In the genomic region with DNA sequence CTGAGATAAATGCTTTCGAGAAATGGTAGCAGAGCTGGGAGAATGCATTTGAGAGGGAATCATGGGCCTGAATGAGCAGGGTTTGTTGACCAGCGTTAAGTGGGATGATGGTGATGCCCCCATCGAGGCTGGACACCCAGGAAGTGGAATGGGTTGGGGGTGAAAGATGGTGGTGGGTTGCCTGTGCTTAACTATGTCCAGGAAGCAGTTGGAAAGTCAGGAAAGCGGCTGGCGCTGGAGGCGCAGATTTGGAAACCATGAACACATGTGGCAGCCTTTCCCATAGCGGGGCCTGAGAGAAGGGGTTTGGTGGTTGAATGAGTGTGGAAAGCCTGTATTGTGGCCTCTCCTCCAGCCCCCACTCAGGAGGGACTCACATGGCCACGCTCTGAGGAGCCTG, we compare ENCODE assay signal across 17 cellular contexts.
A peak's percentile ranks its signal among the peaks of the same experiment; 100 is the strongest.
DNase-seq lines count a peak whose midpoint lies in the region; ATAC-seq, FAIRE-seq and TF ChIP-seq lines count a peak whose summit lies in the region.
"Had no signal": no experiment of that assay in that cellular context is flagged by ENCODE, and none has a peak within 500 bp of the region (broad histone marks: within the 10 kb centered on the region; RNA-seq: fewer than 3 reads in every experiment).

No MANE protein-coding gene starts in this region.

- no peak overlapping the region for H3K9ac ChIP-seq in neuronal stem cell (ENCODE audit: low read depth, low read length, poor library complexity)
- H3K9ac ChIP-seq in HepG2 (ENCODE audit: insufficient read depth, low read depth, low read length) = no peak overlapping the region

- no peak overlapping the region for H4K8ac ChIP-seq in neuronal stem cell (ENCODE audit: low read depth, low read length)

- FAIRE-seq in HepG2 (lab: Jason Lieb, UNC) = no peak
- FAIRE-seq: kidney had no signal

- H3K27me3 ChIP-seq in CD8-positive, alpha-beta memory T cell (ENCODE audit: insufficient read depth, low read length, poor library complexity, severe bottlenecking) = no peaks in the 10 kb centered on the region
- no peaks in the 10 kb centered on the region for H3K27me3 ChIP-seq in neuronal stem cell (ENCODE audit: control insufficient read depth in 3 of 3, insufficient read depth in 3 of 3, low read depth in 1 of 3, low read length in 3 of 3)
- H3K27me3 ChIP-seq in HepG2 (ENCODE audit: control insufficient read depth in 1 of 2, insufficient read depth in 2 of 2, low read length in 2 of 2) = no peaks in the 10 kb centered on the region
- H3K27me3 ChIP-seq: colonic mucosa had no signal

- no peak for TF ChIP-seq RAD21 in HepG2 (CRISPR knock-in tag; IDR thresholded peaks at IDR 0.05)

- no peak overlapping the region for H3K14ac ChIP-seq in neuronal stem cell (ENCODE audit: low read length)

- no peak for DNase-seq in activated CD4-positive, alpha-beta T cell treated with anti-CD3 and anti-CD28 coated beads for 36 hours
- DNase-seq in activated CD4-positive, alpha-beta T cell treated with anti-CD3 and anti-CD28 coated beads for 48 hours = no peak
- no peak for DNase-seq in CD8-positive, alpha-beta memory T cell
- DNase-seq in activated naive CD4-positive, alpha-beta T cell treated with anti-CD3 and anti-CD28 coated beads, Interleukin-2, amount 50 U/mL, for 72 hours (ENCODE audit: low spot score in 2 of 2) = no peak
- no peak for DNase-seq in neuronal stem cell (ENCODE audit: low spot score)
- no peak for DNase-seq in HepG2 (ENCODE audit: low spot score)
- no peak for DNase-seq in immature natural killer cell
- DNase-seq: amniotic stem cell, colonic mucosa, COR-L47, GF-D8, kidney, NCI-H1436 treated with DMSO at 0.1 percent for 48 hours, NCI-H446 had no signal

- intact Hi-C loops in activated CD4-positive, alpha-beta T cell treated with anti-CD3 and anti-CD28 coated beads for 36 hours (cut with DNase I, micrococcal nuclease) = loop anchor here (2.0 kb wide), 2 partner anchors 25 to 27 kb away; no protein-coding TSS in a partner anchor
- intact Hi-C loops in HepG2 (cut with micrococcal nuclease; ENCODE audit: unreplicated experiment) = no loop called here

- H3K9me3 ChIP-seq in CD8-positive, alpha-beta memory T cell (ENCODE audit: low read length) = no peaks in the 10 kb centered on the region
- H3K9me3 ChIP-seq in neuronal stem cell (replicated peaks in 1 of 2; ENCODE audit: control insufficient read depth in 2 of 2, insufficient read depth in 1 of 2, low read depth in 1 of 2, low read length in 2 of 2) (no peaks in the 10 kb centered on the region), HepG2 (ENCODE audit: low read length) (no peaks in the 10 kb centered on the region)
- H3K9me3 ChIP-seq: colonic mucosa, prostate gland had no signal

- H4K20me1 ChIP-seq in HepG2 (ENCODE audit: insufficient read depth, low read length) = no peaks in the 10 kb centered on the region

- peak overlapping the region; percentile 20 for H2BK5ac ChIP-seq in neuronal stem cell (ENCODE audit: low read length)

- peaks cover 41% of the 10 kb centered on the region for H3K36me3 Mint-ChIP-seq in activated CD4-positive, alpha-beta T cell treated with anti-CD3 and anti-CD28 coated beads for 36 hours (ENCODE audit: low read depth)
- H3K36me3 Mint-ChIP-seq in CD8-positive, alpha-beta memory T cell = peaks cover 0 to 95% (median 19%) of the 10 kb centered on the region in 3 donors
- H3K36me3 Mint-ChIP-seq in activated naive CD4-positive, alpha-beta T cell treated with anti-CD3 and anti-CD28 coated beads, Interleukin-2, amount 50 U/mL, for 72 hours = peaks cover 5 to 62% of the 10 kb centered on the region in 2 donors
- peaks cover 21 to 50% (median 28%) of the 10 kb centered on the region in 3 donors for H3K36me3 Mint-ChIP-seq in immature natural killer cell

- H3K79me2 ChIP-seq in HepG2 (ENCODE audit: insufficient read depth, low read length) = no peaks in the 10 kb centered on the region

- no peak overlapping the region for H3K18ac ChIP-seq in neuronal stem cell (ENCODE audit: low read length)

- H3K27ac ChIP-seq in CD8-positive, alpha-beta memory T cell (ENCODE audit: low read depth, low read length) = no peak overlapping the region
- H3K27ac ChIP-seq in neuronal stem cell (replicated peaks; ENCODE audit: low read length) (no peak overlapping the region), HepG2 (ENCODE audit: extremely low read length, insufficient read depth, low read length) (no peak overlapping the region)
- H3K27ac ChIP-seq: HL-60, prostate gland had no signal

- POLR2A ChIA-PET in activated CD4-positive, alpha-beta T cell treated with anti-CD3 and anti-CD28 coated beads for 36 hours (lab: Charles Lee) = interaction anchor here (0.6 kb wide), 1 partner anchor 824 kb away, joined by 3 read pairs; no protein-coding TSS in a partner anchor
- POLR2A ChIA-PET in CD8-positive, alpha-beta memory T cell (lab: Charles Lee) = no interaction called here
- POLR2A ChIA-PET in HepG2 (lab: Yijun Ruan, JAX) = no interaction called here

- H3K4me2 ChIP-seq in neuronal stem cell (ENCODE audit: insufficient read depth, low read length, poor library complexity, severe bottlenecking) (no peak overlapping the region), HepG2 (ENCODE audit: low read depth, low read length) (no peak overlapping the region)

- no peak for TF ChIP-seq POLR2A in HepG2 (IDR thresholded peaks at IDR 0.05; ENCODE audit: insufficient read depth in 1 of 2, low read depth in 2 of 2, low read length in 2 of 2)

- H3K9me3 Mint-ChIP-seq in activated CD4-positive, alpha-beta T cell treated with anti-CD3 and anti-CD28 coated beads for 36 hours (ENCODE audit: low read depth) = no peaks in the 10 kb centered on the region
- H3K9me3 Mint-ChIP-seq in CD8-positive, alpha-beta memory T cell = no peaks in the 10 kb centered on the region
- no peaks in the 10 kb centered on the region for H3K9me3 Mint-ChIP-seq in activated naive CD4-positive, alpha-beta T cell treated with anti-CD3 and anti-CD28 coated beads, Interleukin-2, amount 50 U/mL, for 72 hours
- H3K9me3 Mint-ChIP-seq in immature natural killer cell = no peaks in the 10 kb centered on the region

- in situ Hi-C loops in HepG2 (cut with HindIII; ENCODE audit: extremely low pct_ligation_motif_present, low pct_unique_long_range_greater_than_20kb) = no loop called here

- H2AK5ac ChIP-seq in neuronal stem cell (ENCODE audit: low read depth, low read length) = no peak overlapping the region

- no peak overlapping the region for H4K91ac ChIP-seq in neuronal stem cell (ENCODE audit: low read depth, low read length, poor library complexity)

- H3K23ac ChIP-seq in neuronal stem cell (ENCODE audit: low read depth, low read length, poor library complexity) = no peak overlapping the region

- BruUV-seq in HepG2 (replicated peaks; lab: Mats Ljungman, UMichigan) = no TSS peak

- H3K4me1 ChIP-seq in CD8-positive, alpha-beta memory T cell (ENCODE audit: insufficient read depth, low read length) = peaks cover 6% of the 10 kb centered on the region
- H3K4me1 ChIP-seq in neuronal stem cell (ENCODE audit: control insufficient read depth in 2 of 2, insufficient read depth in 1 of 2, low read depth in 1 of 2, low read length in 2 of 2) = peaks cover 4 to 13% of the 10 kb centered on the region in 2 donors
- H3K4me1 ChIP-seq in HepG2 (ENCODE audit: insufficient read depth, low read length) = no peaks in the 10 kb centered on the region

- no peak overlapping the region for H2BK120ac ChIP-seq in neuronal stem cell (ENCODE audit: low read depth, low read length)

- peaks cover 28% of the 10 kb centered on the region for H3K36me3 ChIP-seq in CD8-positive, alpha-beta memory T cell (ENCODE audit: insufficient read depth, low read length)
- H3K36me3 ChIP-seq in neuronal stem cell (replicated peaks in 1 of 2; ENCODE audit: control insufficient read depth in 2 of 2, insufficient read depth in 2 of 2, low read length in 2 of 2) (peaks cover 10 to 96% of the 10 kb centered on the region in 2 donors), HepG2 (replicated peaks in 1 of 2; ENCODE audit: control insufficient read depth in 1 of 2, insufficient read depth in 2 of 2, low read length in 2 of 2) (peaks cover 36 to 83% of the 10 kb centered on the region in 2 experiments)
- H3K36me3 ChIP-seq: colonic mucosa, prostate gland had no signal

- H3K27me3 Mint-ChIP-seq in activated CD4-positive, alpha-beta T cell treated with anti-CD3 and anti-CD28 coated beads for 36 hours = no peaks in the 10 kb centered on the region
- no peaks in the 10 kb centered on the region for H3K27me3 Mint-ChIP-seq in CD8-positive, alpha-beta memory T cell
- H3K27me3 Mint-ChIP-seq in immature natural killer cell (ENCODE audit: low read depth in 3 of 3) = peaks cover 2 to 5% (median 3%) of the 10 kb centered on the region in 3 donors

- peaks cover 72% of the 10 kb centered on the region for H3K4me1 Mint-ChIP-seq in activated CD4-positive, alpha-beta T cell treated with anti-CD3 and anti-CD28 coated beads for 36 hours
- H3K4me1 Mint-ChIP-seq in CD8-positive, alpha-beta memory T cell = peaks cover 47 to 65% (median 53%) of the 10 kb centered on the region in 3 donors
- peaks cover 39% of the 10 kb centered on the region in 2 donors for H3K4me1 Mint-ChIP-seq in immature natural killer cell

- no CpG with 5 or more reads among the region's 8 CpGs for WGBS in neuronal stem cell (ENCODE audit: extremely low coverage in 2 of 2, insufficient read length in 2 of 2, insufficient replicate concordance in 1 of 2), 2 donors
- WGBS in HepG2 (ENCODE audit: low lambda C conversion rate) = over 99% methylated on average over 7 of the region's 8 CpGs

- H3K4ac ChIP-seq in neuronal stem cell (ENCODE audit: low read length) = no peak overlapping the region

- H3K79me1 ChIP-seq in neuronal stem cell (ENCODE audit: low read depth, low read length) = peaks cover 2% of the 10 kb centered on the region

- TF ChIP-seq EP300 in HepG2 (IDR thresholded peaks at IDR 0.05; ENCODE audit: low read depth in 2 of 2, low read length in 2 of 2) (no peak), HepG2 (CRISPR knock-in tag; IDR thresholded peaks at IDR 0.05; ENCODE audit: borderline replicate concordance) (no peak)

- no peak for TF ChIP-seq CTCF in HepG2 (CRISPR knock-in tag; IDR thresholded peaks at IDR 0.05)

- H3K4me3 Mint-ChIP-seq in activated CD4-positive, alpha-beta T cell treated with anti-CD3 and anti-CD28 coated beads for 36 hours = no peak overlapping the region
- H3K4me3 Mint-ChIP-seq in CD8-positive, alpha-beta memory T cell = no peak overlapping the region
- H3K4me3 Mint-ChIP-seq in immature natural killer cell = no peak overlapping the region

- no peak overlapping the region for H2AFZ ChIP-seq in neuronal stem cell (ENCODE audit: low read length)
- H2AFZ ChIP-seq in HepG2 (ENCODE audit: low read length) = no peak overlapping the region

- no peak for ATAC-seq in activated CD4-positive, alpha-beta T cell treated with anti-CD3 and anti-CD28 coated beads for 36 hours
- ATAC-seq in activated naive CD4-positive, alpha-beta T cell treated with anti-CD3 and anti-CD28 coated beads, Interleukin-2, amount 50 U/mL, for 72 hours = no peak
- ATAC-seq in HepG2 (no peak), GM18867 (IDR thresholded peaks at IDR 0.05; ENCODE audit: unreplicated experiment) (no peak)

- CTCF ChIA-PET in activated CD4-positive, alpha-beta T cell treated with anti-CD3 and anti-CD28 coated beads for 36 hours (lab: Charles Lee) = no interaction called here
- CTCF ChIA-PET in CD8-positive, alpha-beta memory T cell (lab: Charles Lee) = no interaction called here
- CTCF ChIA-PET in HepG2 (lab: Yijun Ruan, JAX; ENCODE audit: low intra/inter-chr PET ratio, low total read pairs) = no interaction called here

- no peak overlapping the region for H3K4me3 ChIP-seq in CD8-positive, alpha-beta memory T cell (ENCODE audit: low read length)
- H3K4me3 ChIP-seq in neuronal stem cell (ENCODE audit: low read length in 2 of 2) = no peak overlapping the region
- H3K4me3 ChIP-seq in HepG2 (replicated peaks in 1 of 3; ENCODE audit: insufficient read depth in 1 of 3, low read depth in 2 of 3, low read length in 3 of 3) = no peak overlapping the region
- H3K4me3 ChIP-seq: colonic mucosa, prostate gland had no signal

- H2BK15ac ChIP-seq in neuronal stem cell (ENCODE audit: low read length) = no peak overlapping the region

- H3K27ac Mint-ChIP-seq in activated CD4-positive, alpha-beta T cell treated with anti-CD3 and anti-CD28 coated beads for 36 hours = peak overlapping the region; percentile 92
- peak overlapping the region; percentile 31 to 95 (median 74) for H3K27ac Mint-ChIP-seq in CD8-positive, alpha-beta memory T cell
- peak overlapping the region; percentile 79 to 82 for H3K27ac Mint-ChIP-seq in activated naive CD4-positive, alpha-beta T cell treated with anti-CD3 and anti-CD28 coated beads, Interleukin-2, amount 50 U/mL, for 72 hours
- H3K27ac Mint-ChIP-seq in immature natural killer cell = peak overlapping the region in 3 of 6 donors; percentile 15 to 88 (median 80)

- H2BK12ac ChIP-seq in neuronal stem cell (ENCODE audit: low read length) = no peak overlapping the region
